Comparison of ENCODE assay signal across 16 cellular contexts in genomic region chr12:128570191-128571065, GRCh38.
DNase-seq lines count a peak whose midpoint lies in the region; ATAC-seq lines count a peak whose summit lies in the region.
"Had no signal": no experiment of that assay in that cellular context is flagged by ENCODE, and none has a peak within 500 bp of the region (broad histone marks: within the 10 kb centered on the region; RNA-seq: fewer than 3 reads in every experiment).

No MANE protein-coding gene starts in this region.

- peaks cover 0 to 6% of the 10 kb centered on the region in 2 donors for H3K4me1 ChIP-seq in naive thymus-derived CD4-positive, alpha-beta T cell (ENCODE audit: control insufficient read depth in 2 of 2, insufficient read depth in 2 of 2, low read length in 2 of 2)

- no peaks in the 10 kb centered on the region for H3K27me3 ChIP-seq in naive thymus-derived CD4-positive, alpha-beta T cell (ENCODE audit: control insufficient read depth in 2 of 2, insufficient read depth in 2 of 2, low read length in 2 of 2)

- no peaks in the 10 kb centered on the region for H3K27me3 Mint-ChIP-seq in activated CD4-positive, alpha-beta T cell treated with anti-CD3 and anti-CD28 coated beads, Interleukin-2, amount 10 ng/mL, durations not matched to agents 24 days and 14 days
- no peaks in the 10 kb centered on the region for H3K27me3 Mint-ChIP-seq in naive thymus-derived CD4-positive, alpha-beta T cell
- no peaks in the 10 kb centered on the region for H3K27me3 Mint-ChIP-seq in stimulated activated naive B cell treated with anti-CD40 and anti-IgM and Interleukin-4, amounts not matched to agents 10 μg/mL and 1 μg/mL and 100 μg/mL, for 72 hours
- H3K27me3 Mint-ChIP-seq: stimulated activated naive CD8-positive, alpha-beta T cell treated with anti-CD3 and anti-CD28 coated beads, Interleukin-15, Interleukin-2, amounts not matched to agents 100 ng/mL and 50 ng/mL, for 24 hours had no signal

- POLR2A ChIA-PET in naive thymus-derived CD4-positive, alpha-beta T cell (lab: Charles Lee): no interaction called here

- H3K9me3 Mint-ChIP-seq in activated CD4-positive, alpha-beta T cell treated with anti-CD3 and anti-CD28 coated beads, Interleukin-2, amount 10 ng/mL, durations not matched to agents 24 days and 14 days: peaks cover 5% of the 10 kb centered on the region
- peaks cover 0 to 15% (median 4%) of the 10 kb centered on the region in 11 donors for H3K9me3 Mint-ChIP-seq in naive thymus-derived CD4-positive, alpha-beta T cell
- H3K9me3 Mint-ChIP-seq in stimulated activated naive B cell treated with anti-CD40 and anti-IgM and Interleukin-4, amounts not matched to agents 10 μg/mL and 1 μg/mL and 100 μg/mL, for 72 hours: peaks cover 0 to 7% of the 10 kb centered on the region in 2 donors
- H3K9me3 Mint-ChIP-seq: stimulated activated naive CD8-positive, alpha-beta T cell treated with anti-CD3 and anti-CD28 coated beads, Interleukin-15, Interleukin-2, amounts not matched to agents 100 ng/mL and 50 ng/mL, for 24 hours had no signal

- no peak overlapping the region for H3K4me3 Mint-ChIP-seq in activated CD4-positive, alpha-beta T cell treated with anti-CD3 and anti-CD28 coated beads, Interleukin-2, amount 10 ng/mL, durations not matched to agents 24 days and 14 days
- H3K4me3 Mint-ChIP-seq in naive thymus-derived CD4-positive, alpha-beta T cell: no peak overlapping the region
- H3K4me3 Mint-ChIP-seq in stimulated activated naive B cell treated with anti-CD40 and anti-IgM and Interleukin-4, amounts not matched to agents 10 μg/mL and 1 μg/mL and 100 μg/mL, for 72 hours: no peak overlapping the region
- H3K4me3 Mint-ChIP-seq: stimulated activated naive CD8-positive, alpha-beta T cell treated with anti-CD3 and anti-CD28 coated beads, Interleukin-15, Interleukin-2, amounts not matched to agents 100 ng/mL and 50 ng/mL, for 24 hours had no signal

- H3K4me1 Mint-ChIP-seq in activated CD4-positive, alpha-beta T cell treated with anti-CD3 and anti-CD28 coated beads, Interleukin-2, amount 10 ng/mL, durations not matched to agents 24 days and 14 days: no peaks in the 10 kb centered on the region
- H3K4me1 Mint-ChIP-seq in naive thymus-derived CD4-positive, alpha-beta T cell: peaks cover 0 to 3% (median 0%) of the 10 kb centered on the region in 7 donors
- no peaks in the 10 kb centered on the region for H3K4me1 Mint-ChIP-seq in stimulated activated naive B cell treated with anti-CD40 and anti-IgM and Interleukin-4, amounts not matched to agents 10 μg/mL and 1 μg/mL and 100 μg/mL, for 72 hours

- DNase-seq in activated CD4-positive, alpha-beta T cell treated with anti-CD3 and anti-CD28 coated beads, Interleukin-2, amount 10 ng/mL, durations not matched to agents 24 days and 14 days: no peak
- DNase-seq in activated CD4-positive, alpha-beta T cell treated with anti-CD3 and anti-CD28 coated beads for 4 hours: no peak
- no peak for DNase-seq in naive thymus-derived CD4-positive, alpha-beta T cell
- DNase-seq in foreskin melanocyte (no peak), C1 segment of cervical spinal cord (lab: John Stamatoyannopoulos, UW) (no peak)
- no peak for DNase-seq in stimulated activated naive B cell treated with anti-CD40 and anti-IgM and Interleukin-4, amounts not matched to agents 10 μg/mL and 1 μg/mL and 100 μg/mL, for 72 hours
- DNase-seq: activated CD8-positive, alpha-beta memory T cell treated with anti-CD3 and anti-CD28 coated beads for 24 hours; amniotic stem cell; effector CD4-positive, alpha-beta T cell; left ventricle myocardium superior; NCI-H1417; nucleus accumbens had no signal

- no peaks in the 10 kb centered on the region for H3K36me3 Mint-ChIP-seq in activated CD4-positive, alpha-beta T cell treated with anti-CD3 and anti-CD28 coated beads, Interleukin-2, amount 10 ng/mL, durations not matched to agents 24 days and 14 days (ENCODE audit: low read depth)
- peaks cover 0 to 2% (median 0%) of the 10 kb centered on the region in 5 donors for H3K36me3 Mint-ChIP-seq in naive thymus-derived CD4-positive, alpha-beta T cell
- no peaks in the 10 kb centered on the region for H3K36me3 Mint-ChIP-seq in stimulated activated naive B cell treated with anti-CD40 and anti-IgM and Interleukin-4, amounts not matched to agents 10 μg/mL and 1 μg/mL and 100 μg/mL, for 72 hours

- H3K4me3 ChIP-seq in naive thymus-derived CD4-positive, alpha-beta T cell (ENCODE audit: low read length): peak overlapping the region; percentile 8

- H3K27ac Mint-ChIP-seq in activated CD4-positive, alpha-beta T cell treated with anti-CD3 and anti-CD28 coated beads, Interleukin-2, amount 10 ng/mL, durations not matched to agents 24 days and 14 days: peak overlapping the region; percentile 20
- H3K27ac Mint-ChIP-seq in naive thymus-derived CD4-positive, alpha-beta T cell: no peak overlapping the region
- H3K27ac Mint-ChIP-seq in stimulated activated naive B cell treated with anti-CD40 and anti-IgM and Interleukin-4, amounts not matched to agents 10 μg/mL and 1 μg/mL and 100 μg/mL, for 72 hours: no peak overlapping the region
- H3K27ac Mint-ChIP-seq: stimulated activated naive CD8-positive, alpha-beta T cell treated with anti-CD3 and anti-CD28 coated beads, Interleukin-15, Interleukin-2, amounts not matched to agents 100 ng/mL and 50 ng/mL, for 24 hours had no signal

- no peaks in the 10 kb centered on the region for H3K36me3 ChIP-seq in naive thymus-derived CD4-positive, alpha-beta T cell (ENCODE audit: control insufficient read depth in 2 of 3, insufficient read depth in 3 of 3, low read length in 3 of 3)

- H3K27ac ChIP-seq in naive thymus-derived CD4-positive, alpha-beta T cell (ENCODE audit: low read depth, low read length): no peak overlapping the region

- ATAC-seq in GM21528 (IDR thresholded peaks at IDR 0.05; ENCODE audit: low FRiP score, unreplicated experiment) (peak; percentile 84), HG03442 (IDR thresholded peaks at IDR 0.05; ENCODE audit: unreplicated experiment) (peak; percentile 74)
- ATAC-seq in naive thymus-derived CD4-positive, alpha-beta T cell: peak; percentile 67
- ATAC-seq in stimulated activated naive B cell treated with anti-CD40 and anti-IgM and Interleukin-4, amounts not matched to agents 10 μg/mL and 1 μg/mL and 100 μg/mL, for 72 hours (replicated peaks): no peak
- ATAC-seq: HCT116, left ventricle myocardium superior had no signal

- H3K9me3 ChIP-seq in naive thymus-derived CD4-positive, alpha-beta T cell (ENCODE audit: control insufficient read depth in 2 of 3, low read length in 3 of 3): peaks cover 0 to 5% (median 0%) of the 10 kb centered on the region in 3 experiments

- intact Hi-C loops in activated CD4-positive, alpha-beta T cell treated with anti-CD3 and anti-CD28 coated beads, Interleukin-2, amount 10 ng/mL, durations not matched to agents 24 days and 14 days (cut with micrococcal nuclease): no loop called here
- intact Hi-C loops in naive thymus-derived CD4-positive, alpha-beta T cell (cut with micrococcal nuclease): no loop called here

- CTCF ChIA-PET in naive thymus-derived CD4-positive, alpha-beta T cell (lab: Charles Lee): no interaction called here

Comparison
In these comparisons a context has a peak if more than half of its experiments do, and no peak if none do; other contexts are left out.
1. ATAC-seq: peak in GM21528 (single experiment), HG03442 (single experiment) and naive thymus-derived CD4-positive, alpha-beta T cell (single experiment); none in stimulated activated naive B cell treated with anti-CD40 and anti-IgM and Interleukin-4, amounts not matched to agents 10 μg/mL and 1 μg/mL and 100 μg/mL, for 72 hours (0 of 2).